In the genomic region with DNA sequence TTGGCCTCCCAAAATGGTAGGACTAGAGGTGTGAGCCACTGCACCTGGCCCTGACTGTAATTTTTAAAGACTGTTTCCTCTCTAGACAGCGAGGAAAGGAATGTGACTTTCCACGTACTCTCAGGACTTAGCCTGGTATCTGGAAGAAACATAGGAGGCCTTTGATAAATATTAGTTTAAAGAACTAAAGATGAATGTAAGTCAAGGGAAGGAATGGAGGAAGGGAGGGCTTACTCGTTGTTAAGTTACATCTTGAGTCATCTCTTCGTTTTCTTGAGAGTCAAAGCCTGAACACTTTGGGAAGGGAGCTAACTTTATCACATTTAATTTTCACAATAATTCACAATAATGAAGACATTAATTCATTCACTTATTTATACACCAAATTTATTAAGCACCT, we compare ENCODE assay signal across 21 cellular contexts.
"Had no signal": no experiment of that assay in that cellular context is flagged by ENCODE, and none has a peak within 500 bp of the region (broad histone marks: within the 10 kb centered on the region; RNA-seq: fewer than 3 reads in every experiment).

No MANE protein-coding gene starts in this region.

- H3K4me3 Mint-ChIP-seq: nephron progenitor cell, type B pancreatic cell had no signal

- H3K36me3 ChIP-seq: esophagus squamous epithelium, gastroesophageal sphincter, neutrophil, sigmoid colon had no signal

- H3K27me3 ChIP-seq: esophagus squamous epithelium, gastroesophageal sphincter, neutrophil, sigmoid colon had no signal

- FAIRE-seq: endometrium, kidney, urothelium cell line had no signal

- H3K4me1 ChIP-seq: gastroesophageal sphincter, sigmoid colon had no signal

- H3K27ac ChIP-seq: epithelial cell of prostate, gastroesophageal sphincter, neutrophil, sigmoid colon, skin epidermis had no signal

- H3K4me3 ChIP-seq: esophagus squamous epithelium, gastroesophageal sphincter, lung, sigmoid colon, skin epidermis had no signal

- ATAC-seq: gastroesophageal sphincter, left cardiac atrium, left ventricle myocardium superior had no signal

- DNase-seq: central memory CD4-positive, alpha-beta T cell; effector memory CD4-positive, alpha-beta T cell; esophagus squamous epithelium; foreskin fibroblast; glutamatergic neuron; kidney; left cardiac atrium; left ventricle myocardium superior; nephron progenitor cell; posterior cingulate gyrus; sigmoid colon; stimulated activated CD4-positive, alpha-beta T cell treated with anti-CD3 and anti-CD28 coated beads, Interleukin-12 subunit alpha, Interleukin-12 subunit beta, amount 100 ng/mL, for 4 hours; stimulated activated naive CD4-positive, alpha-beta T cell had no signal

- H3K9me3 Mint-ChIP-seq: type B pancreatic cell had no signal

- H3K27ac Mint-ChIP-seq: nephron progenitor cell, type B pancreatic cell had no signal

- H3K9me3 ChIP-seq: esophagus squamous epithelium, gastroesophageal sphincter, neutrophil, sigmoid colon had no signal

- H3K36me3 Mint-ChIP-seq: type B pancreatic cell had no signal
